ENCODE assay signal across 17 cellular contexts in the genomic region with DNA sequence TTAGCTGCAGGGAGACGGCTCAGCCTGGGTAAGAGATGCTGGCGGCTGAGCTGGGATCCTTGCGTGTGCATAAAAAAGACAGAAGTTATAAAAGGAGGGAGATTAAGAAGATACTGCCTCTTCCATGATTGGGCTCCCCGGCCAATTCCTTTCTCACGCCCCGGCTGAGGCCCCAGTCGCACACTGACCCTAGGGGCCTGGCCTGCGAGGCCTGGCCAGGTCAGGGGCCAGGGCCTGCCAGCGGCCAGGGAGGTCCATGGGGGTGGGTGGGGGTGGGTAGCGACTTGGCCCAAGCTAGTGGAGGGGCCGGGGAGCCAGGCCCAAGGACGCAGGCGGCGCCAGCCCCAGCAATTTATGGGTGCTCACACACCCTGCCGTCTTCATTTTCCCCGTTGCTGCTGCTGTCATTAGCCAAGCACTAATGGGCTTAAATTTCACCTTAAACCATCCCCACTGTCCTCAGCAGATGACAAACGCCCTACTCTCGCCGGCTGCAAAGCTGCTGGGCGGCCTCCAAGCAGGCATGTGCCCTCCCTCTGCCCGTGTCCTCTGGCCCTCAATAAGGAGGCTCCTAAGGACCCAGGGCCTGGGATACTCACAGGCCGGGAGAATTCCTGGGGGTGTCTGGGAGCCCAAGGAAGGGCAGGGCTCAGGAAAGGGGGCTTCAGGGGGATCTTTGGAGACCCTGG.
A peak's percentile ranks its signal among the peaks of the same experiment; 100 is the strongest.
DNase-seq lines count a peak whose midpoint lies in the region; ATAC-seq and TF ChIP-seq lines count a peak whose summit lies in the region.
"Had no signal": no experiment of that assay in that cellular context is flagged by ENCODE, and none has a peak within 500 bp of the region (broad histone marks: within the 10 kb centered on the region; RNA-seq: fewer than 3 reads in every experiment).

No MANE protein-coding gene starts in this region.

- H3K27ac ChIP-seq in heart left ventricle (peak overlapping the region in 10 of 12 donors; percentile 17 to 80 (median 50)), neural progenitor cell (no peak overlapping the region), vagina (peak overlapping the region; percentile 61)
- H3K27ac ChIP-seq: A549, KMS-11, SJCRH30 had no signal

- TF ChIP-seq CTCF in heart left ventricle (IDR thresholded peaks at IDR 0.05) (no peak), neural progenitor cell (IDR thresholded peaks at IDR 0.05) (no peak), vagina (IDR thresholded peaks at IDR 0.05) (no peak)

- H3K9me3 ChIP-seq in heart left ventricle (no peaks in the 10 kb centered on the region), neural progenitor cell (ENCODE audit: low read depth) (no peaks in the 10 kb centered on the region), vagina (no peaks in the 10 kb centered on the region)
- H3K9me3 ChIP-seq: A549, SJCRH30 had no signal

- H3K36me3 ChIP-seq in heart left ventricle (peaks cover 0 to 3% (median 0%) of the 10 kb centered on the region in 9 donors), neural progenitor cell (no peaks in the 10 kb centered on the region), vagina (no peaks in the 10 kb centered on the region)
- H3K36me3 ChIP-seq: SJCRH30 had no signal

- H3F3A ChIP-seq in neural progenitor cell (ENCODE audit: low read depth), result peaks cover 13% of the 10 kb centered on the region

- peak overlapping the region; percentile 73 for H3K4me3 Mint-ChIP-seq in neural progenitor cell
- H3K4me3 Mint-ChIP-seq in natural killer cell treated with Interleukin-12 subunit alpha and Interleukin-12 subunit beta and Interleukin-15 and Interleukin-18, amount 100 ng/mL, for 72 hours, result no peak overlapping the region
- H3K4me3 Mint-ChIP-seq: CD14-positive monocyte; stimulated activated naive B cell treated with anti-CD40 and anti-IgM and Interleukin-4, amounts not matched to agents 10 μg/mL and 1 μg/mL and 100 μg/mL, for 72 hours had no signal

- intact Hi-C loops in Right ventricle myocardium inferior (cut with DNase I) (no loop called here), cardiac septum (cut with DNase I) (no loop called here), heart left ventricle (cut with DNase I) (loop anchor here in 1 of 10 donors (10.0 kb wide), 1 partner anchor 86 kb away; the partner anchor contains the start of gene RAI1), vagina (cut with DNase I) (no loop called here)

- H3K79me2 ChIP-seq in neural progenitor cell (ENCODE audit: low read depth), result peaks cover 10% of the 10 kb centered on the region

- peaks cover 96% of the 10 kb centered on the region for H4K20me1 ChIP-seq in neural progenitor cell (ENCODE audit: low read depth)

- ATAC-seq in Right ventricle myocardium inferior (peak; percentile 47), heart left ventricle (peak in 3 of 4 donors; percentile 29 to 51 (median 50)), GM19452 (IDR thresholded peaks at IDR 0.05; ENCODE audit: unreplicated experiment) (no peak), GM18519 (IDR thresholded peaks at IDR 0.05; ENCODE audit: low FRiP score, unreplicated experiment) (no peak)
- no peak for ATAC-seq in natural killer cell treated with Interleukin-12 subunit alpha and Interleukin-12 subunit beta and Interleukin-15 and Interleukin-18, amount 100 ng/mL, for 72 hours
- ATAC-seq: A549; left lobe of liver; stimulated activated naive B cell treated with anti-CD40 and anti-IgM and Interleukin-4, amounts not matched to agents 10 μg/mL and 1 μg/mL and 100 μg/mL, for 72 hours had no signal

- H3K4me1 ChIP-seq in heart left ventricle, result peaks cover 14 to 81% (median 58%) of the 10 kb centered on the region in 12 donors
- peaks cover 51% of the 10 kb centered on the region for H3K4me1 ChIP-seq in neural progenitor cell
- H3K4me1 ChIP-seq in vagina, result peaks cover 79% of the 10 kb centered on the region

- H3K27me3 Mint-ChIP-seq in neural progenitor cell (ENCODE audit: insufficient read depth, low read depth), result peaks cover 3% of the 10 kb centered on the region
- no peaks in the 10 kb centered on the region for H3K27me3 Mint-ChIP-seq in natural killer cell treated with Interleukin-12 subunit alpha and Interleukin-12 subunit beta and Interleukin-15 and Interleukin-18, amount 100 ng/mL, for 72 hours
- H3K27me3 Mint-ChIP-seq: stimulated activated naive B cell treated with anti-CD40 and anti-IgM and Interleukin-4, amounts not matched to agents 10 μg/mL and 1 μg/mL and 100 μg/mL, for 72 hours had no signal

- H3K4me2 ChIP-seq in neural progenitor cell, result peak overlapping the region; percentile 27
- H3K4me2 ChIP-seq: A549, KMS-11 had no signal

- no peak for DNase-seq in Right ventricle myocardium inferior (ENCODE audit: missing footprints)
- no peak for DNase-seq in cardiac septum (ENCODE audit: low spot score)
- DNase-seq in heart left ventricle, result no peak
- no peak for DNase-seq in neural progenitor cell (ENCODE audit: low spot score)
- no peak for DNase-seq in vagina (ENCODE audit: extremely low spot score in 2 of 2)
- DNase-seq in natural killer cell treated with Interleukin-12 subunit alpha and Interleukin-12 subunit beta and Interleukin-15 and Interleukin-18, amount 100 ng/mL, for 72 hours (ENCODE audit: low spot score), result no peak
- DNase-seq: activated CD4-positive, alpha-beta T cell treated with anti-CD3 and anti-CD28 coated beads for 1 hour; activated effector memory CD4-positive, alpha-beta T cell treated with Interleukin-2 at 50 U/mL for 16 hours; cerebellar nuclear complex; SJCRH30; stimulated activated naive B cell treated with anti-CD40 and anti-IgM and Interleukin-4, amounts not matched to agents 10 μg/mL and 1 μg/mL and 100 μg/mL, for 72 hours had no signal

- H3K36me3 Mint-ChIP-seq in neural progenitor cell, result no peaks in the 10 kb centered on the region
- H3K36me3 Mint-ChIP-seq in natural killer cell treated with Interleukin-12 subunit alpha and Interleukin-12 subunit beta and Interleukin-15 and Interleukin-18, amount 100 ng/mL, for 72 hours, result no peaks in the 10 kb centered on the region

- H3K9me3 Mint-ChIP-seq in neural progenitor cell, result no peaks in the 10 kb centered on the region
- H3K9me3 Mint-ChIP-seq in natural killer cell treated with Interleukin-12 subunit alpha and Interleukin-12 subunit beta and Interleukin-15 and Interleukin-18, amount 100 ng/mL, for 72 hours, result no peaks in the 10 kb centered on the region
- H3K9me3 Mint-ChIP-seq: CD14-positive monocyte; stimulated activated naive B cell treated with anti-CD40 and anti-IgM and Interleukin-4, amounts not matched to agents 10 μg/mL and 1 μg/mL and 100 μg/mL, for 72 hours had no signal

- no peaks in the 10 kb centered on the region for H3K27me3 ChIP-seq in heart left ventricle
- no peaks in the 10 kb centered on the region for H3K27me3 ChIP-seq in neural progenitor cell
- H3K27me3 ChIP-seq in vagina, result no peaks in the 10 kb centered on the region
- H3K27me3 ChIP-seq: SJCRH30 had no signal

- WGBS in heart left ventricle, 4 donors, result 59 to 75% (median 70%) methylated on average over 13 to 22 of the region's 22 CpGs

- H3K4me3 ChIP-seq in heart left ventricle, result no peak overlapping the region
- H3K4me3 ChIP-seq in neural progenitor cell, result no peak overlapping the region
- H3K4me3 ChIP-seq in vagina, result no peak overlapping the region
- H3K4me3 ChIP-seq: A549, SJCRH30 had no signal

- H3K9ac ChIP-seq in neural progenitor cell, result no peak overlapping the region
- H3K9ac ChIP-seq: KMS-11 had no signal

- peak overlapping the region; percentile 96 for H3K27ac Mint-ChIP-seq in neural progenitor cell
- H3K27ac Mint-ChIP-seq in natural killer cell treated with Interleukin-12 subunit alpha and Interleukin-12 subunit beta and Interleukin-15 and Interleukin-18, amount 100 ng/mL, for 72 hours, result no peak overlapping the region

- no peak for TF ChIP-seq POLR2A in heart left ventricle (IDR thresholded peaks at IDR 0.05)
- no peak for TF ChIP-seq POLR2A in vagina (IDR thresholded peaks at IDR 0.05)

- no peak overlapping the region for H2AFZ ChIP-seq in neural progenitor cell (replicated peaks)

- H3K4me1 Mint-ChIP-seq in neural progenitor cell, result peaks cover 79% of the 10 kb centered on the region
- H3K4me1 Mint-ChIP-seq in natural killer cell treated with Interleukin-12 subunit alpha and Interleukin-12 subunit beta and Interleukin-15 and Interleukin-18, amount 100 ng/mL, for 72 hours (ENCODE audit: low read depth in 2 of 2), result peaks cover 8 to 40% of the 10 kb centered on the region in 2 donors
- H3K4me1 Mint-ChIP-seq: CD14-positive monocyte had no signal

Comparison
In these comparisons a context has a peak if more than half of its experiments do, and no peak if none do; other contexts are left out.
1. ATAC-seq: peak in Right ventricle myocardium inferior (single experiment) and heart left ventricle (3 of 4); none in natural killer cell treated with Interleukin-12 subunit alpha and Interleukin-12 subunit beta and Interleukin-15 and Interleukin-18, amount 100 ng/mL, for 72 hours (0 of 2), GM19452 (single experiment) and GM18519 (single experiment).